ENCODE assay signal across 1 cellular context in genomic region chr11:85749884-85750283, GRCh38.
TF ChIP-seq lines count a peak whose summit lies in the region.

No MANE protein-coding gene starts in this region.

TF ChIP-seq in GM23338, 12 proteins besides CTCF, POLR2A, EP300 and RAD21:
- no peak for TF ChIP-seq ZNF114 (CRISPR knock-in tag; IDR thresholded peaks at IDR 0.05)
- TF ChIP-seq ETS1 (IDR thresholded peaks at IDR 0.05) = no peak
- TF ChIP-seq REST (IDR thresholded peaks at IDR 0.05; ENCODE audit: unreplicated experiment) = no peak
- TF ChIP-seq EZH2phosphoT487 (IDR thresholded peaks at IDR 0.05; ENCODE audit: unreplicated experiment) = no peak
- TF ChIP-seq STAT1 (IDR thresholded peaks at IDR 0.05; ENCODE audit: unreplicated experiment) = no peak
- TF ChIP-seq JUNB (IDR thresholded peaks at IDR 0.05; ENCODE audit: unreplicated experiment) = no peak
- TF ChIP-seq NANOG (IDR thresholded peaks at IDR 0.05; ENCODE audit: borderline replicate concordance) = no peak
- TF ChIP-seq EZH2 (IDR thresholded peaks at IDR 0.05; ENCODE audit: low read depth, unreplicated experiment) = no peak
- no peak for TF ChIP-seq POLR2AphosphoS5 (IDR thresholded peaks at IDR 0.05; ENCODE audit: low read depth)
- TF ChIP-seq CREB1 (CRISPR knock-in tag; IDR thresholded peaks at IDR 0.05; ENCODE audit: low read depth) = no peak
- no peak for TF ChIP-seq ZNF462 (CRISPR knock-in tag; IDR thresholded peaks at IDR 0.05)
- no peak for TF ChIP-seq ZNF331 (CRISPR knock-in tag; IDR thresholded peaks at IDR 0.05; ENCODE audit: low read depth)
